ENCODE assay signal across 9 cellular contexts in the genomic region with DNA sequence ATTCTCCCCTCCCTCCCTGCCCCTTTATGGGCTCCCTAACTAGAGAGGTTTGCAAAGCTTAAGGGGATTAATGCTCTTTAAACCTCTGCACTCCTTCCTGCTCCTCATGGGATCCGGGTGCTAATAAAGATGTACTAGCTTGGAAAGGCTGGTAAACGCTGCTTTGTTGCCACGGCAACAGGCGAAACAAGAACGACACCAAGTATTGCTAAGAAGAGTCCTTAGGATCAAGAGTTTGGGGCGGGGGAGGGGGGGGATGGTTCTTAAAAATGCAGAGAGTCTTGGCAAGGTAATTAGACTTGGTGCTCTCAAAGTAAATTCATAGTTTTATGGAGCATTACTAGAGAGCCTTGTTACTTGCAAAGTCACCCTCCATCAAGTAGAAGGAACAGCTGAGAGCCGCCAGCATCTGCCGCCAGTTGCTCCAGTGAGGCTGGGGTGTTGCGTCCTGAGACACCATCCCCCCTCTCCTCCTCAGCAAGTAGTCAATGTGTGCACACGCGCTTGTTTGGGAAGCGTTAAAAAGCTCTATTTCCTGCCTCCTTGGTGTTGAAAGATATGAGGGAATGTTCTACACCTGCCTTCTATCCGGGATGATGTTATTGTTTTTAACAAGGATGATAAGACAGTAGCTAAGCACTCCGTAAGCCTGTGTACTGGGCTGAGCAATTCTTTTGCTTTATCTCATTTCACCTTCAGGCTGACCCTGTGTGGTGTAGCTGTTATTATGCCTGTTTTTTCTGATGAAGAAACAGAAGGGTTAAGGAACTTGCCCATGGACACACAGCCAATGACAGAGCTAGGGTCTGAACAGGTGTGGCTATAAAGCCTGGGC.
DNase-seq lines count a peak whose midpoint lies in the region; ATAC-seq and TF ChIP-seq lines count a peak whose summit lies in the region.
"Had no signal": no experiment of that assay in that cellular context is flagged by ENCODE, and none has a peak within 500 bp of the region (broad histone marks: within the 10 kb centered on the region; RNA-seq: fewer than 3 reads in every experiment).

No MANE protein-coding gene starts in this region.

- no peak overlapping the region for H2AFZ ChIP-seq in osteoblast (ENCODE audit: low read length)

- H3K36me3 ChIP-seq in osteoblast (ENCODE audit: insufficient read depth, low read length): no peaks in the 10 kb centered on the region
- H3K36me3 ChIP-seq in tibial artery: no peaks in the 10 kb centered on the region

- peaks cover 61% of the 10 kb centered on the region for H3K4me1 Mint-ChIP-seq in HFFc6 (ENCODE audit: low read depth)

- H3K27me3 Mint-ChIP-seq in HFFc6 (ENCODE audit: insufficient read depth): peaks cover 2% of the 10 kb centered on the region; the same call in 1 of the 2 replicates
- H3K27me3 Mint-ChIP-seq: activated T-cell treated with anti-CD3 and anti-CD28 coated beads, Interleukin-2, amount 50 U/mL, for 24 hours had no signal

- H3K4me2 ChIP-seq in osteoblast (ENCODE audit: insufficient read depth, low read length): peak overlapping the region; percentile 76

- H3K79me2 ChIP-seq in osteoblast (ENCODE audit: insufficient read depth, low read length): no peaks in the 10 kb centered on the region

- H3K4me3 ChIP-seq in fibroblast of villous mesenchyme (ENCODE audit: low read depth, low read length): peak overlapping the region; percentile 36
- no peak overlapping the region for H3K4me3 ChIP-seq in osteoblast (ENCODE audit: insufficient read depth, low read length)
- no peak overlapping the region for H3K4me3 ChIP-seq in tibial artery
- H3K4me3 ChIP-seq: SK-N-MC had no signal

- intact Hi-C loops in tibial artery (cut with DNase I; ENCODE audit: low total_unique reads): no loop called here

- TF ChIP-seq CTCF in HFFc6 (IDR thresholded peaks at IDR 0.05) (no peak), fibroblast of villous mesenchyme (IDR thresholded peaks at IDR 0.05; ENCODE audit: insufficient read depth, low read depth, low read length) (no peak), osteoblast (IDR thresholded peaks at IDR 0.05; ENCODE audit: extremely low read depth, low read depth, low read length) (no peak), tibial artery (IDR thresholded peaks at IDR 0.05) (no peak)

- H3K4me3 Mint-ChIP-seq in HFFc6: no peak overlapping the region; the same call in 1 of the 2 replicates
- H3K4me3 Mint-ChIP-seq: activated T-cell treated with anti-CD3 and anti-CD28 coated beads, Interleukin-2, amount 50 U/mL, for 24 hours had no signal

- ATAC-seq in GM19395 (IDR thresholded peaks at IDR 0.05; ENCODE audit: unreplicated experiment): no peak

- H3K27ac ChIP-seq in osteoblast (ENCODE audit: low read depth, low read length) (no peak overlapping the region), tibial artery (no peak overlapping the region)
- H3K27ac ChIP-seq: SK-N-MC had no signal

- no peaks in the 10 kb centered on the region for H3K36me3 Mint-ChIP-seq in HFFc6 (ENCODE audit: low read depth)

- H4K20me1 ChIP-seq in osteoblast (ENCODE audit: insufficient read depth, low read length): peaks cover 9% of the 10 kb centered on the region

- H3K27ac Mint-ChIP-seq in HFFc6: peak overlapping the region; percentile 89; the same call in 1 of the 2 replicates
- H3K27ac Mint-ChIP-seq: activated T-cell treated with anti-CD3 and anti-CD28 coated beads, Interleukin-2, amount 50 U/mL, for 24 hours had no signal

- H3K9me3 ChIP-seq in osteoblast (ENCODE audit: low read depth, low read length) (no peaks in the 10 kb centered on the region), tibial artery (no peaks in the 10 kb centered on the region)

- H3K4me1 ChIP-seq in osteoblast (ENCODE audit: insufficient read depth, low read length): peaks cover 16% of the 10 kb centered on the region
- H3K4me1 ChIP-seq in tibial artery: peaks cover 0 to 37% (median 16%) of the 10 kb centered on the region in 4 donors

- DNase-seq in HFFc6: no peak
- DNase-seq in NCI-H82 treated with DMSO at 0.1 percent for 48 hours (lab: John Stamatoyannopoulos, UW; ENCODE audit: unreplicated experiment): peak; percentile 97
- peak; percentile 94 for DNase-seq in fibroblast of villous mesenchyme (ENCODE audit: low read depth)
- DNase-seq in osteoblast (ENCODE audit: insufficient read length, low spot score, missing footprints): no peak
- DNase-seq in tibial artery: no peak
- no peak for DNase-seq in stimulated activated CD4-positive, alpha-beta T cell treated with anti-CD3 and anti-CD28 coated beads, Interleukin-15, amount 100 ng/mL, for 24 hours
- DNase-seq: activated T-cell treated with anti-CD3 and anti-CD28 coated beads, Interleukin-2, amount 50 U/mL, for 24 hours had no signal

- H3K27me3 ChIP-seq in osteoblast (ENCODE audit: insufficient read depth, low read length): no peaks in the 10 kb centered on the region
- no peaks in the 10 kb centered on the region for H3K27me3 ChIP-seq in tibial artery

- no peaks in the 10 kb centered on the region for H3K9me3 Mint-ChIP-seq in HFFc6
- H3K9me3 Mint-ChIP-seq: activated T-cell treated with anti-CD3 and anti-CD28 coated beads, Interleukin-2, amount 50 U/mL, for 24 hours had no signal

Comparison
In these comparisons a context has a peak if more than half of its experiments do, and no peak if none do; other contexts are left out.
1. DNase-seq: peak in NCI-H82 treated with DMSO at 0.1 percent for 48 hours (single experiment) and fibroblast of villous mesenchyme (single experiment); none in HFFc6 (single experiment), osteoblast (single experiment), tibial artery (0 of 2) and stimulated activated CD4-positive, alpha-beta T cell treated with anti-CD3 and anti-CD28 coated beads, Interleukin-15, amount 100 ng/mL, for 24 hours (single experiment).